In genomic region chr4:99885063-99885664, GRCh38 we compare ENCODE assay signal across 7 cellular contexts. TPM values are rescaled to one million over a fixed set of nuclear protein-coding genes. Genes with fewer than 3 reads are reported as not detected.
DNase-seq lines count a peak whose midpoint lies in the region; ATAC-seq lines count a peak whose summit lies in the region.

No MANE protein-coding gene starts in this region.

- no peaks in the 10 kb centered on the region for H3K9me3 Mint-ChIP-seq in naive B cell

- no peak overlapping the region for H3K4me3 Mint-ChIP-seq in naive B cell

- H3K27ac Mint-ChIP-seq in naive B cell: no peak overlapping the region

- H3K27me3 Mint-ChIP-seq in naive B cell: no peaks in the 10 kb centered on the region

- peaks cover 0 to 5% (median 4%) of the 10 kb centered on the region in 3 donors for H3K4me1 Mint-ChIP-seq in naive B cell

- ATAC-seq in GM19043 (IDR thresholded peaks at IDR 0.05; ENCODE audit: low read depth, unreplicated experiment) (peak; percentile 52), naive B cell (ENCODE audit: low read depth in 2 of 2) (peak; percentile 43 to 52), HG03108 (IDR thresholded peaks at IDR 0.05; ENCODE audit: unreplicated experiment) (no peak), HG03571 (IDR thresholded peaks at IDR 0.05; ENCODE audit: unreplicated experiment) (no peak)

- H3K36me3 Mint-ChIP-seq in naive B cell: peaks cover 0 to 5% of the 10 kb centered on the region in 2 donors

- DNase-seq in D341Med (ENCODE audit: low spot score): peak; percentile 29
- peak; percentile 38 for DNase-seq in NCI-H69 (lab: John Stamatoyannopoulos, UW)
- DNase-seq in central memory CD4-positive, alpha-beta T cell: peak; percentile 46
- peak; percentile 31 for DNase-seq in naive B cell

RNA-seq across cellular contexts. Expression of gene LAMTOR3, which starts 9.1 kb away (rescaled TPM):
- 10 to 100 TPM; 19.6 to 43.7 (median 26.6) TPM for polyA plus RNA-seq in naive B cell (ENCODE audit: low read depth in 6 of 6)

Comparison
In these comparisons a context has a peak if more than half of its experiments do, and no peak if none do; other contexts are left out.
1. ATAC-seq: peak in GM19043 (single experiment) and naive B cell (2 of 2); none in HG03108 (single experiment) and HG03571 (single experiment).
2. Peak in every context shown above with its lines, with median percentiles within 50 percentile points of each other: DNase-seq.